8 cellular contexts compared by ENCODE assay signal in genomic region chr20:38601216-38602184, GRCh38. TPM values are rescaled to one million over a fixed set of nuclear protein-coding genes. Genes with fewer than 3 reads are reported as not detected.
DNase-seq lines count a peak whose midpoint lies in the region; ATAC-seq and TF ChIP-seq lines count a peak whose summit lies in the region.

Gene ARHGAP40, plus strand, starts transcription at chr20:38601809.

- DNase-seq in kidney epithelial cell (ENCODE audit: low read depth) = no peak
- peak; percentile 46 to 81 for DNase-seq in upper lobe of left lung
- DNase-seq in DMS153 (lab: John Stamatoyannopoulos, UW) = no peak
- no peak for DNase-seq in DMS79 treated with DMSO at 0.1 percent for 48 hours (lab: John Stamatoyannopoulos, UW)
- no peak for DNase-seq in retina

- H3K4me3 Mint-ChIP-seq in activated T-helper 17 cell treated with anti-CD3 and anti-CD28 coated beads, Interleukin-2, amount 50 U/mL, for 72 hours = peak within 1 kb of the TSS; percentile 66

- 15 to 22% methylated on average over 27 to 37 of the region's 42 CpGs for WGBS in upper lobe of left lung, 2 donors

- ATAC-seq in HG02678 (IDR thresholded peaks at IDR 0.05; ENCODE audit: unreplicated experiment) (peak; percentile 62), upper lobe of left lung (ENCODE audit: low FRiP score in 2 of 2) (peak; percentile 35 to 46)
- ATAC-seq in activated T-helper 17 cell treated with anti-CD3 and anti-CD28 coated beads, Interleukin-2, amount 50 U/mL, for 72 hours (replicated peaks) = peak; percentile 77

- no peaks in the 10 kb centered on the region for H3K9me3 Mint-ChIP-seq in activated T-helper 17 cell treated with anti-CD3 and anti-CD28 coated beads, Interleukin-2, amount 50 U/mL, for 72 hours

- H4K20me1 ChIP-seq in DOHH2 (ENCODE audit: control insufficient read depth, insufficient read depth, low read depth, low read length) = no peaks in the 10 kb centered on the region

- peak within 1 kb of the TSS; percentile 51 for H3K27ac Mint-ChIP-seq in activated T-helper 17 cell treated with anti-CD3 and anti-CD28 coated beads, Interleukin-2, amount 50 U/mL, for 72 hours

- H3K4me1 ChIP-seq in DOHH2 (ENCODE audit: control insufficient read depth, low read length) (peaks cover 6% of the 10 kb centered on the region), upper lobe of left lung (peaks cover 0 to 19% (median 8%) of the 10 kb centered on the region in 4 donors)

- H3F3A ChIP-seq in DOHH2 (ENCODE audit: control insufficient read depth, insufficient read depth) = no peaks in the 10 kb centered on the region

- peaks cover 7% of the 10 kb centered on the region for H3K4me1 Mint-ChIP-seq in activated T-helper 17 cell treated with anti-CD3 and anti-CD28 coated beads, Interleukin-2, amount 50 U/mL, for 72 hours

- no peaks in the 10 kb centered on the region for H3K9me2 ChIP-seq in DOHH2 (replicated peaks; ENCODE audit: control insufficient read depth, low read length)

- H3K27me3 ChIP-seq in DOHH2 (ENCODE audit: control insufficient read depth, low read length) = peaks cover 58% of the 10 kb centered on the region
- no peaks in the 10 kb centered on the region for H3K27me3 ChIP-seq in kidney epithelial cell (ENCODE audit: control insufficient read depth, insufficient read depth, low read length)
- peaks cover 0 to 11% (median 4%) of the 10 kb centered on the region in 4 donors for H3K27me3 ChIP-seq in upper lobe of left lung

- H3K36me3 Mint-ChIP-seq in activated T-helper 17 cell treated with anti-CD3 and anti-CD28 coated beads, Interleukin-2, amount 50 U/mL, for 72 hours (ENCODE audit: low read depth) = no peaks in the 10 kb centered on the region

- TF ChIP-seq POLR2A in upper lobe of left lung (IDR thresholded peaks at IDR 0.05) = peak in 1 of 4 donors; percentile 34

- no peaks in the 10 kb centered on the region for H3K79me2 ChIP-seq in DOHH2 (ENCODE audit: control insufficient read depth, low read length)

- no peak within 1 kb of the TSS for H3K27ac ChIP-seq in DOHH2 (ENCODE audit: low read depth, low read length)
- peak within 1 kb of the TSS in 1 of 4 donors; percentile 47 for H3K27ac ChIP-seq in upper lobe of left lung

- H3K36me3 ChIP-seq in DOHH2 (ENCODE audit: control insufficient read depth, low read length) (no peaks in the 10 kb centered on the region), kidney epithelial cell (ENCODE audit: control insufficient read depth, insufficient read depth, low read length) (no peaks in the 10 kb centered on the region), upper lobe of left lung (no peaks in the 10 kb centered on the region)

- H3K4me2 ChIP-seq in DOHH2 (ENCODE audit: low read length) = peak within 1 kb of the TSS; percentile 27; the same call in 1 of the 2 replicates

- H3K27me3 Mint-ChIP-seq in activated T-helper 17 cell treated with anti-CD3 and anti-CD28 coated beads, Interleukin-2, amount 50 U/mL, for 72 hours = peaks cover 58% of the 10 kb centered on the region

- no peaks in the 10 kb centered on the region for H3K9me3 ChIP-seq in DOHH2 (ENCODE audit: control insufficient read depth, insufficient read depth, low read length)
- no peaks in the 10 kb centered on the region for H3K9me3 ChIP-seq in upper lobe of left lung

- TF ChIP-seq EP300 in upper lobe of left lung (IDR thresholded peaks at IDR 0.05) = no peak

- no peak within 1 kb of the TSS for H3K4me3 ChIP-seq in DOHH2 (ENCODE audit: low read length)
- peak within 1 kb of the TSS; percentile 32 for H3K4me3 ChIP-seq in kidney epithelial cell (ENCODE audit: low read depth, low read length)
- peak within 1 kb of the TSS in 1 of 4 donors; percentile 38 for H3K4me3 ChIP-seq in upper lobe of left lung

- TF ChIP-seq CTCF in DOHH2 (IDR thresholded peaks at IDR 0.05; ENCODE audit: low read depth, low read length, poor library complexity, severe bottlenecking) (peak; percentile 41), kidney epithelial cell (IDR thresholded peaks at IDR 0.05; ENCODE audit: insufficient read depth, low read length, poor library complexity, severe bottlenecking) (peak; percentile 57), upper lobe of left lung (IDR thresholded peaks at IDR 0.05) (peak in 3 of 6 experiments; percentile 21 to 39 (median 31))

RNA-seq across cellular contexts. Expression of gene ARHGAP40, which starts in this region (rescaled TPM):
- not detected for total RNA-seq in activated T-helper 17 cell treated with anti-CD3 and anti-CD28 coated beads, Interleukin-2, amount 50 U/mL, for 72 hours
- total RNA-seq in kidney epithelial cell (2.8 and 5.6 TPM in 2 replicates), upper lobe of left lung (10 to 100 TPM in 1 of 6 donors, 1 to 10 TPM in 1, under 1 TPM in 4; 0.29 to 22.0 (median 0.52) TPM)

Comparison
In these comparisons a context has a peak if more than half of its experiments do, and no peak if none do; other contexts are left out.
1. Peak in ATAC-seq in activated T-helper 17 cell treated with anti-CD3 and anti-CD28 coated beads, Interleukin-2, amount 50 U/mL, for 72 hours; RNA of the gene not detected or under 1 TPM.
2. DNase-seq: peak in upper lobe of left lung (2 of 2); none in kidney epithelial cell (single experiment), DMS153 (single experiment), DMS79 treated with DMSO at 0.1 percent for 48 hours (single experiment) and retina (single experiment).
3. Peak in every context shown above with its lines, with median percentiles within 50 percentile points of each other: ATAC-seq.